ENCODE assay signal across 28 cellular contexts in the genomic region with DNA sequence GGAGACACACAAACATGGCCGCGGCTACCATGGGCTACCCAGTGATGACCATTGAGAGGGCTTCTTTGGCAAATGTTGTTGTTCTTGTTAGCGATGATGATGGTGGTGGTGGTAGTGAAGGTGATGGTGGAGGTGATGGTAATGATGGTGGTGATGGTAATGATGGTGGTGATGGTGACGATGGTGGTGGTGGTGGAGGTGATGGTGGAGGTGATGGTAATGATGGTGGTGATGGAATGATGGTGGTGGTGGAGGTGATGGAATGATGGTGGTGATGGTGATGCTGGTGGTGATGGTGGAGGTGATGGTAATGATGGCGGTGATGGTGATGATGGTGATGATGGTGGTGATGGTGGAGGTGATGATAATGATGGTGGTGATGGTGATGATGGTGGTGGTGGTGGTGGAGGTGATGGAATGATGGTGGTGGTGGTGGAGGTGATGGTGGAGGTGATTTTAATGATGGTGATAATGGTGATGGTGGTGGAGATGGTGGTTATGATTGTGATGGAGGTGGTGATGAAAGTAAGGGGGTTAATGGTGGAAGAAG. TPM values are rescaled to one million over a fixed set of nuclear protein-coding genes. Genes with fewer than 3 reads are reported as not detected.
"Had no signal": no experiment of that assay in that cellular context is flagged by ENCODE, and none has a peak within 500 bp of the region (broad histone marks: within the 10 kb centered on the region; RNA-seq: fewer than 3 reads in every experiment).

No MANE protein-coding gene starts in this region.

- H3K4me3 Mint-ChIP-seq: memory B cell; mesothelial cell of epicardium; naive B cell; nephron progenitor cell; stimulated activated naive CD8-positive, alpha-beta T cell treated with anti-CD3 and anti-CD28 coated beads, Interleukin-15, amount 100 ng/mL, for 72 hours had no signal

- DNase-seq: effector CD8-positive, alpha-beta T cell; foreskin keratinocyte; left cardiac atrium; left ventricle myocardium inferior; naive B cell; nephron progenitor cell; nucleus accumbens; spleen; stimulated activated CD4-positive, alpha-beta T cell treated with anti-CD3 and anti-CD28 coated beads, Interleukin-2, amount 100 ng/mL, for 48 hours; stimulated activated naive CD4-positive, alpha-beta T cell; stimulated activated naive CD8-positive, alpha-beta T cell treated with anti-CD3 and anti-CD28 coated beads, Interleukin-15, amount 100 ng/mL, for 72 hours; transverse colon; upper lobe of right lung had no signal

- H3K27ac ChIP-seq: esophagus muscularis mucosa, foreskin keratinocyte, gastroesophageal sphincter, heart left ventricle, hepatocyte, left ventricle myocardium inferior, prostate gland, right atrium auricular region, skin epidermis, suprapubic skin, transverse colon, upper lobe of right lung, vagina had no signal

- H3K4me3 ChIP-seq: esophagus muscularis mucosa, gastroesophageal sphincter, heart left ventricle, hepatocyte, left ventricle myocardium inferior, lung, mucosa of descending colon, prostate gland, right atrium auricular region, skin epidermis, spleen, suprapubic skin, transverse colon, upper lobe of right lung, vagina had no signal

- H3K9me3 Mint-ChIP-seq: mesothelial cell of epicardium, nephron progenitor cell had no signal

- H3K36me3 Mint-ChIP-seq: memory B cell, mesothelial cell of epicardium, naive B cell had no signal

- H3K27ac Mint-ChIP-seq: memory B cell; mesothelial cell of epicardium; nephron progenitor cell; stimulated activated naive CD8-positive, alpha-beta T cell treated with anti-CD3 and anti-CD28 coated beads, Interleukin-15, amount 100 ng/mL, for 72 hours had no signal

- ATAC-seq: foreskin keratinocyte; gastroesophageal sphincter; heart left ventricle; left cardiac atrium; mucosa of descending colon; stimulated activated naive CD8-positive, alpha-beta T cell treated with anti-CD3 and anti-CD28 coated beads, Interleukin-15, amount 100 ng/mL, for 72 hours; upper lobe of right lung had no signal

- H3K9me3 ChIP-seq: esophagus muscularis mucosa, gastroesophageal sphincter, heart left ventricle, left ventricle myocardium inferior, mucosa of descending colon, prostate gland, right atrium auricular region, spleen, suprapubic skin, transverse colon, upper lobe of right lung, vagina had no signal

- H3K27me3 ChIP-seq: esophagus muscularis mucosa, foreskin keratinocyte, gastroesophageal sphincter, heart left ventricle, hepatocyte, right atrium auricular region, spleen, suprapubic skin, transverse colon, upper lobe of right lung, vagina had no signal

RNA-seq across cellular contexts. Expression of a gene that starts 16.3 kb away (rescaled TPM):
- total RNA-seq: endothelial cell of umbilical vein, esophagus muscularis mucosa, left cardiac atrium, left ventricle myocardium inferior, mucosa of descending colon, spleen, transverse colon had no signal
- polyA plus RNA-seq: endothelial cell of umbilical vein, fibroblast of lung, heart left ventricle, spleen had no signal
